In genomic region chr17:31009036-31009702, GRCh38 we compare ENCODE assay signal across 1 cellular context.
TF ChIP-seq lines count a peak whose summit lies in the region.

No MANE protein-coding gene starts in this region.

TF ChIP-seq in HEK293, 187 proteins besides CTCF, POLR2A, EP300 and RAD21 (continued from another document):
- TF ChIP-seq ZBTB20 (tag by site-specific recombination; IDR thresholded peaks at IDR 0.05) (peak; percentile 75), ZBTB11 (tag by site-specific recombination; conservative IDR thresholded peaks at IDR 0.05; ENCODE audit: low read depth) (peak; percentile 83), ZNF513 (tag by site-specific recombination; IDR thresholded peaks at IDR 0.05) (0 out of 2 replicates have a peak, but pooled peaks have one; percentile 19), YY1 (tag by site-specific recombination; IDR thresholded peaks at IDR 0.05) (peak; percentile 16; the same call in 1 of the 2 replicates), ZFP69B (tag by site-specific recombination; IDR thresholded peaks at IDR 0.05) (0 out of 2 replicates have a peak, but pooled peaks have one; percentile 47), ZNF580 (tag by site-specific recombination; IDR thresholded peaks at IDR 0.05) (0 out of 2 replicates have a peak, but pooled peaks have one; percentile 22), ZNF777 (tag by site-specific recombination; IDR thresholded peaks at IDR 0.05; ENCODE audit: borderline replicate concordance) (0 out of 2 replicates have a peak, but pooled peaks have one; percentile 65), ZNF341 (tag by site-specific recombination; IDR thresholded peaks at IDR 0.05; ENCODE audit: low read depth) (peak; percentile 12; the same call in 1 of the 2 replicates), ZNF18 (tag by site-specific recombination; IDR thresholded peaks at IDR 0.05) (peak; percentile 41; the same call in 1 of the 2 replicates), ZNF600 (tag by site-specific recombination; IDR thresholded peaks at IDR 0.05) (peak; percentile 89)
